In the genomic region with DNA sequence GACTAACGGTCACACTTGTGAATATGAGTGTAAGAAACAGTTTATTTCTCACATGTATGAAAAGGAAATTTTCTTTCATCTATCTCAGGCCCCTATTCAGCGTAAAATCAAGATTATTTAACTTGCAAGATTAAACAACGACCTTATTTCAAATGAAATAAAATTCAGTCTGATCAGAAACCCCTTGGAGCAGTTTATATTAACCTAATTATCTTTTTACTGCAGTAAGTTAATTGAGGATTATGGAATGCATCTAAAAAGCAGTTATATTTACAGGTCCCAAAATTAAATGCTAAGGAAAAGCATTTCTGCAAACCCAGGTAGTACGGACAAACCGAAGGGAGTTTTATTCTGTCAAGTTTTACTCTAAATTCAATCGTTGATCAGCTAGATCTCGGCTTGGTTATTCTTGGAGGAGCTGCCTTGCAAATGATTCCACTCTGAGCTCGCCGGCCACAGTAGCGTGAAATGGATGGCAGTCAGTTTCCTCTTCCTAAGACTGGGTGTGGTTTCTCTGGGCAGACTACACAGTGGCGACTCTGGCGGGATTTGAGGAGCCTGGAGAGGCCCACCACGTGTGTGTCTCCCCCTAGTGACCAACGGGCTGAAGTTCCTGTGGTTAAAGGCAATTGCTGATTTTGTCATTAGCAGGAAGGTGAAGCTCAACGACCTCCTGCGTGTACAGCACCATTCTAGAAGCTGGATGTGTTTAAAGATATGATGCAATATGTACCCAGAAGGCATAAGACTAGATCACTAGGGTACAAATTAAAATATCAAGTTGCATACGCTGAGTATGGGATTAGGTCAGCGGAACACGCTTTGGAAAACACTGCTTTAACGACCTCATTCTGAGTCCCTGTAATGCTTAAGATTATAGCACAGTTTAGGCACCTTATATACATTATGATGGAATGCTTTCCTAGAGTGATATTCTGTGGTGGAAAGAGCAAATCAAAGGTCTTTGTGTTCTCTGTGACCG, we compare ENCODE assay signal across 8 cellular contexts. TPM values are rescaled to one million over a fixed set of nuclear protein-coding genes. Genes with fewer than 3 reads are reported as not detected.
DNase-seq lines count a peak whose midpoint lies in the region; TF ChIP-seq lines count a peak whose summit lies in the region.

No MANE protein-coding gene starts in this region.

- no CpG with 5 or more reads among the region's 21 CpGs for WGBS in H9 (ENCODE audit: extremely low coverage, insufficient read length, low lambda C conversion rate)

- H3K9me3 Mint-ChIP-seq in H9: no peaks in the 10 kb centered on the region
- H3K9me3 Mint-ChIP-seq in activated naive CD4-positive, alpha-beta T cell treated with anti-CD3 and anti-CD28 coated beads, Interleukin-2, amount 10 ng/mL, durations not matched to agents 7 days and 5 days: no peaks in the 10 kb centered on the region

- H3K79me2 ChIP-seq in H9 (ENCODE audit: insufficient read depth, low read length): no peaks in the 10 kb centered on the region

- H2BK120ac ChIP-seq in H9 (ENCODE audit: low read depth, low read length, poor library complexity, severe bottlenecking): no peak overlapping the region

- no peaks in the 10 kb centered on the region for H3K9me3 ChIP-seq in H9 (ENCODE audit: control insufficient read depth, low read depth, low read length)

- H4K5ac ChIP-seq in H9 (ENCODE audit: insufficient read length, low read depth, low read length): no peak overlapping the region

- no peak overlapping the region for H2AK5ac ChIP-seq in H9 (ENCODE audit: insufficient read length, low read length)

- H3K18ac ChIP-seq in H9 (ENCODE audit: insufficient read length, low read depth, low read length): no peak overlapping the region

- no peak overlapping the region for H4K91ac ChIP-seq in H9 (ENCODE audit: insufficient read length, low read depth, low read length)

- H3K4me2 ChIP-seq in H9 (ENCODE audit: insufficient read depth, insufficient read length, low read length): peak overlapping the region; percentile 80

- H3T11ph ChIP-seq in H9 (ENCODE audit: low read length): no peak overlapping the region

- no peak overlapping the region for H2BK5ac ChIP-seq in H9 (ENCODE audit: insufficient read length, low read length)

- peak overlapping the region; percentile 47 for H3K27ac ChIP-seq in H9 (ENCODE audit: insufficient read length, low read depth, low read length)
- peak overlapping the region; percentile 73 for H3K27ac ChIP-seq in temporal lobe (ENCODE audit: low read depth, low read length)

- H2BK12ac ChIP-seq in H9 (ENCODE audit: insufficient read length, low read depth, low read length): no peak overlapping the region

- H3K4me1 ChIP-seq in H9 (ENCODE audit: insufficient read depth, low read length): no peaks in the 10 kb centered on the region

- H2AFZ ChIP-seq in H9 (ENCODE audit: low read length): peak overlapping the region; percentile 79

- DNase-seq in GM03348 (ENCODE audit: low spot score): peak; percentile 89
- peak; percentile 91 for DNase-seq in H9
- DNase-seq in M059J (ENCODE audit: low read depth): peak; percentile 94
- peak; percentile 99 for DNase-seq in SIG-M5 treated with dmso at 0.1 percent for 504 hours (lab: John Stamatoyannopoulos, UW; ENCODE audit: unreplicated experiment)
- DNase-seq in activated naive CD4-positive, alpha-beta T cell treated with anti-CD3 and anti-CD28 coated beads, Interleukin-2, amount 10 ng/mL, durations not matched to agents 7 days and 5 days: peak; percentile 87
- DNase-seq in globus pallidus (ENCODE audit: low spot score): peak; percentile 89
- DNase-seq in nucleus accumbens (lab: John Stamatoyannopoulos, UW): peak in 55 of 56 donors; percentile 10 to 89 (median 69)

- H3K27ac Mint-ChIP-seq in H9: peak overlapping the region in 2 of 3 experiments; percentile 31 to 97; a peak in 3 of 7 replicates
- H3K27ac Mint-ChIP-seq in activated naive CD4-positive, alpha-beta T cell treated with anti-CD3 and anti-CD28 coated beads, Interleukin-2, amount 10 ng/mL, durations not matched to agents 7 days and 5 days: peak overlapping the region; percentile 83

- H2BK15ac ChIP-seq in H9 (ENCODE audit: low read depth, low read length): no peak overlapping the region

- CTCF ChIA-PET in activated naive CD4-positive, alpha-beta T cell treated with anti-CD3 and anti-CD28 coated beads, Interleukin-2, amount 10 ng/mL, durations not matched to agents 7 days and 5 days (lab: Charles Lee): interaction anchor here (0.5 to 8.3 kb wide), 17 partner anchors 9 to 471 kb away, joined by 3 to 157 read pairs (median 5); partner anchors contain the start of genes PJVK, PRKRA and RBM45

- H4K20me1 ChIP-seq in H9 (ENCODE audit: control insufficient read depth, insufficient read depth, insufficient read length): no peaks in the 10 kb centered on the region

- no peaks in the 10 kb centered on the region for H3K79me1 ChIP-seq in H9 (ENCODE audit: insufficient read depth, low read depth, low read length, poor library complexity, severe bottlenecking)

- H3K14ac ChIP-seq in H9 (ENCODE audit: insufficient read depth, low read length): no peak overlapping the region; the same call in 1 of the 2 replicates

- peak overlapping the region; percentile 87 to 89 for H3K4me3 Mint-ChIP-seq in H9
- peak overlapping the region; percentile 83 for H3K4me3 Mint-ChIP-seq in activated naive CD4-positive, alpha-beta T cell treated with anti-CD3 and anti-CD28 coated beads, Interleukin-2, amount 10 ng/mL, durations not matched to agents 7 days and 5 days

- H3K23me2 ChIP-seq in H9 (ENCODE audit: insufficient read length, low read depth, low read length, poor library complexity, severe bottlenecking): peaks cover 3% of the 10 kb centered on the region

- TF ChIP-seq CTCF in H9 (conservative IDR thresholded peaks at IDR 0.05): peak; percentile 93

- H4K8ac ChIP-seq in H9 (replicated peaks; ENCODE audit: insufficient read length, low read depth, low read length): no peak overlapping the region

- H3K9ac ChIP-seq in H9 (ENCODE audit: extremely low read depth, insufficient read length, low read length): peak overlapping the region; percentile 77

- no peaks in the 10 kb centered on the region for H3K27me3 Mint-ChIP-seq in H9 (ENCODE audit: low read depth)
- H3K27me3 Mint-ChIP-seq in activated naive CD4-positive, alpha-beta T cell treated with anti-CD3 and anti-CD28 coated beads, Interleukin-2, amount 10 ng/mL, durations not matched to agents 7 days and 5 days: no peaks in the 10 kb centered on the region

- H3K23ac ChIP-seq in H9 (ENCODE audit: insufficient read length, low read depth, low read length): no peak overlapping the region

- no peaks in the 10 kb centered on the region for H3K27me3 ChIP-seq in H9 (ENCODE audit: insufficient read depth, low read length)

- H3K4me1 Mint-ChIP-seq in H9: peaks cover 10 to 16% of the 10 kb centered on the region in 2 experiments
- H3K4me1 Mint-ChIP-seq in activated naive CD4-positive, alpha-beta T cell treated with anti-CD3 and anti-CD28 coated beads, Interleukin-2, amount 10 ng/mL, durations not matched to agents 7 days and 5 days: peaks cover 30% of the 10 kb centered on the region

- H2BK20ac ChIP-seq in H9 (ENCODE audit: low read depth, low read length, poor library complexity, severe bottlenecking): no peak overlapping the region

- no peak overlapping the region for H3K4ac ChIP-seq in H9 (ENCODE audit: low read depth, low read length)

- H3K56ac ChIP-seq in H9 (ENCODE audit: insufficient read length, low read depth, low read length): no peak overlapping the region

- H3K36me3 Mint-ChIP-seq in H9 (ENCODE audit: insufficient read depth in 1 of 3, low read depth in 3 of 3): no peaks in the 10 kb centered on the region
- H3K36me3 Mint-ChIP-seq in activated naive CD4-positive, alpha-beta T cell treated with anti-CD3 and anti-CD28 coated beads, Interleukin-2, amount 10 ng/mL, durations not matched to agents 7 days and 5 days: no peaks in the 10 kb centered on the region

RNA-seq across cellular contexts. Expression of gene PRKRA, which starts 36.4 kb away (rescaled TPM):
- total RNA-seq in H9 (2021) (60.1 and 61.5 TPM in 2 replicates), temporal lobe (43.3 TPM)
- 41.5 and 53.7 TPM in 2 replicates for total RNA-seq in M059J (2014; rRNA removed; shearing (Covaris generic))

RNA-seq across cellular contexts. Expression of gene PJVK, which starts 36.6 kb away (rescaled TPM):
- total RNA-seq in H9 (2021): 4.0 and 4.7 TPM in 2 replicates
- total RNA-seq in M059J (2014; rRNA removed; shearing (Covaris generic)): not detected in 2 replicates
- 4.2 TPM for total RNA-seq in temporal lobe

Comparison
In these comparisons a context has a peak if more than half of its experiments do, and no peak if none do; other contexts are left out.
1. Peak in every context shown above with its lines: DNase-seq and H3K27ac ChIP-seq.